2 cellular contexts compared by ENCODE assay signal in genomic region chr17:17888371-17888770, GRCh38.
TF ChIP-seq lines count a peak whose summit lies in the region.

No MANE protein-coding gene starts in this region.

TF ChIP-seq in H1, 55 proteins besides CTCF, POLR2A, EP300 and RAD21 (continued from another document):
- no peak for TF ChIP-seq GTF2F1 (IDR thresholded peaks at IDR 0.05; ENCODE audit: borderline replicate concordance, low read depth, low read length)
- TF ChIP-seq BRCA1 (IDR thresholded peaks at IDR 0.05; ENCODE audit: low read depth, low read length): no peak
- no peak for TF ChIP-seq MAFK (IDR thresholded peaks at IDR 0.05; ENCODE audit: low read depth, low read length)
- TF ChIP-seq, protein P1, sequence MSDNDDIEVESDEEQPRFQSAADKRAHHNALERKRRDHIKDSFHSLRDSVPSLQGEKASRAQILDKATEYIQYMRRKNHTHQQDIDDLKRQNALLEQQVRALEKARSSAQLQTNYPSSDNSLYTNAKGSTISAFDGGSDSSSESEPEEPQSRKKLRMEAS (IDR thresholded peaks at IDR 0.05): no peak
- no peak for TF ChIP-seq SIRT6 (IDR thresholded peaks at IDR 0.05; ENCODE audit: low read length)
- no peak for TF ChIP-seq SP4 (IDR thresholded peaks at IDR 0.05; ENCODE audit: low read length)
- TF ChIP-seq TEAD4 (IDR thresholded peaks at IDR 0.05; ENCODE audit: low read depth, low read length): no peak
- TF ChIP-seq KDM4A (IDR thresholded peaks at IDR 0.05; ENCODE audit: low read depth, low read length, severe bottlenecking): no peak
- no peak for TF ChIP-seq ATF2 (IDR thresholded peaks at IDR 0.05; ENCODE audit: low read length)
- no peak for TF ChIP-seq BACH1 (IDR thresholded peaks at IDR 0.05; ENCODE audit: low read length)

TF ChIP-seq in HEK293T, 16 proteins besides CTCF, POLR2A, EP300 and RAD21 (continued from another document):
- TF ChIP-seq SP1 (IDR thresholded peaks at IDR 0.05) (no peak), FOXA1 (IDR thresholded peaks at IDR 0.05) (no peak)
